ENCODE assay signal across 10 cellular contexts in the genomic region with DNA sequence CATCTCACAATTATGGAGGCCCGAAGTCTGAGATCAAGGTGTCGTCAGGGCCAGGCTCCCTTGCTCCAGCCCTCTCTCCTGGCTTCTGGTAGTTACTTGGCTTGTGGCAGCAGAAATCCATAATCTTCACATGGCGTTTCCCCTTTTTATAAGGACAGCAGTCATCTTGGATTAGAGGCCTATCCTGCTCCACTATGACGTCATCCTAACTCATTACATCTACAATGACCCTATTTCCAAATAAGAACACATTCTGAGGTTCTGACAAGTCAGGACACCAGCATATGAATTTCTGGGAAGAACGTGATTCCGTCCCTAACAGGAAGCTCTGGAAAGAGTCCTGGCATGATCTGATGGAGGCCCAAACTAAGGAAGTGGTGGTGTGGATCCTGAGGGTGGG. TPM values are rescaled to one million over a fixed set of nuclear protein-coding genes. Genes with fewer than 3 reads are reported as not detected.
"Had no signal": no experiment of that assay in that cellular context is flagged by ENCODE, and none has a peak within 500 bp of the region (broad histone marks: within the 10 kb centered on the region; RNA-seq: fewer than 3 reads in every experiment).

No MANE protein-coding gene starts in this region.

- FAIRE-seq: H1, H54 had no signal

- H3K4me2 ChIP-seq: GM23338 had no signal

- H3K4me3 ChIP-seq: GM23338 had no signal

- ATAC-seq: GM23338 had no signal

- DNase-seq: H9, HCEC 1CT, HFFc6, IMR-90, KBM-7 had no signal

- H3K27ac ChIP-seq: HL-60 had no signal

- H2AFZ ChIP-seq: GM23338 had no signal

RNA-seq across cellular contexts. Expression of a gene that starts 35.8 kb away (rescaled TPM):
- total RNA-seq: GM23338, H1, H9, HFFc6, HT1080, IMR-90 had no signal
- polyA plus RNA-seq: GM23338, IMR-90 had no signal
